Comparison of ENCODE assay signal across 8 cellular contexts in the genomic region with DNA sequence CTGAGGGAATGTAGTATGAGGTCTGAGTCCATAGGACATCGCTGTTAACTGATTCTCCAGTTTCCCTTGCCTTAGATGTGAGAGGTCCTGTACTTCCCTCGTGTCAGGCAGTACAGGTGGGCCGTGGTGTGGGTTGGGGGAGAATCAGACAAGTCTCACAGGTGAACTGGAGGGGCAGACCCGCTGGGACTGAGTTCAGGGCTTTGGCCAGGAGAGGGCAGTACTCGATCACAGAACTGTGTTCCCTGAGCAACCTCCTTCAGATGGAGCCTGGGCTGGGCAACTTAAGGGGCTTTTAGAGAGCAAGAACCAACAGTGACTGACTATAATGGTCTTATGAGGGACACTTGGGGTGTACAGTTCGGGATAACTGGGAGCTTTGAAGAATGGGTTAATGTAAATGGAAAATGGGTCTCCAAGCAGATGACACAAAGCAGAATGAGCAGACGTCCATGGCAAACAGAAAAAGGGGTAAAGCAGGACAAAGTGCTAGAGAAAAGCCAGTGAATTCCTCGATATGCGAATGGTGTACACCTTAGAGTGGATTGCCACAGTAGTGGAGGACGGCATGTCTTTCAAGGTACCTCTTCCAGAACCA.
A peak's percentile ranks its signal among the peaks of the same experiment; 100 is the strongest.
DNase-seq lines count a peak whose midpoint lies in the region; ATAC-seq and TF ChIP-seq lines count a peak whose summit lies in the region.

No MANE protein-coding gene starts in this region.

- no peaks in the 10 kb centered on the region for H3K4me1 Mint-ChIP-seq in Caco-2 (ENCODE audit: low read depth, unreplicated experiment)

- H3K4me1 ChIP-seq in Caco-2 (no peaks in the 10 kb centered on the region), prostate gland (replicated peaks) (no peaks in the 10 kb centered on the region)

- intact Hi-C loops in Caco-2 (cut with micrococcal nuclease; ENCODE audit: unreplicated experiment) (loop anchor here (1.0 to 5.0 kb wide), 3 partner anchors 69 to 192 kb away; no protein-coding TSS in a partner anchor), head of caudate nucleus (cut with DNase I) (loop anchor here (10.0 kb wide), 1 partner anchor 114 kb away; no protein-coding TSS in a partner anchor), prostate gland (cut with DNase I) (no loop called here)

- H3K9me3 ChIP-seq in Caco-2: no peaks in the 10 kb centered on the region
- no peaks in the 10 kb centered on the region for H3K9me3 ChIP-seq in prostate gland

- no peaks in the 10 kb centered on the region for H3K36me3 Mint-ChIP-seq in Caco-2 (ENCODE audit: insufficient read depth, unreplicated experiment)

- no peak overlapping the region for H3K27ac Mint-ChIP-seq in Caco-2 (ENCODE audit: unreplicated experiment)

- peak; percentile 77 for ATAC-seq in GM21367 (IDR thresholded peaks at IDR 0.05; ENCODE audit: unreplicated experiment)

- peak; percentile 73 to 79 for TF ChIP-seq CTCF in Caco-2 (IDR thresholded peaks at IDR 0.05; ENCODE audit: insufficient read depth in 1 of 2, low read depth in 1 of 2, low read length in 1 of 2, severe bottlenecking in 1 of 2, unreplicated experiment in 1 of 2)
- peak; percentile 13 to 83 (median 74) for TF ChIP-seq CTCF in prostate gland (IDR thresholded peaks at IDR 0.05)

- CTCF ChIA-PET in Caco-2 (lab: Charles Lee): interaction anchor here (0.8 to 2.4 kb wide), 2 partner anchors 68 to 118 kb away, joined by 14 read pairs; no protein-coding TSS in a partner anchor

- WGBS in prostate gland: 34% methylated on average over 10 of the region's 10 CpGs

- no peak overlapping the region for H3K4me3 Mint-ChIP-seq in Caco-2 (ENCODE audit: unreplicated experiment)

- DNase-seq in Caco-2 (peak; percentile 74 to 78), SIG-M5 (lab: John Stamatoyannopoulos, UW) (peak; percentile 8), head of caudate nucleus (peak; percentile 25 to 88 (median 63)), prostate gland (ENCODE audit: low spot score) (peak; percentile 51), SW 1271 (lab: John Stamatoyannopoulos, UW) (no peak)
- DNase-seq in Jurkat, Clone E6-1 (ENCODE audit: low read depth, low spot score): peak; percentile 61
- peak; percentile 24 for DNase-seq in activated gamma-delta T cell treated with anti-CD3 and anti-CD28 coated beads, Interleukin-2, amount 50 U/mL, for 16 hours (ENCODE audit: low read depth)

- H3K9me3 Mint-ChIP-seq in Caco-2 (ENCODE audit: unreplicated experiment): no peaks in the 10 kb centered on the region

- no peak for TF ChIP-seq POLR2A in prostate gland (IDR thresholded peaks at IDR 0.05)

- H3K27me3 ChIP-seq in Caco-2 (replicated peaks; ENCODE audit: control insufficient read depth, insufficient read depth, low read length) (no peaks in the 10 kb centered on the region; the same call in 1 of the 2 replicates), prostate gland (replicated peaks; ENCODE audit: insufficient read depth) (no peaks in the 10 kb centered on the region)

- POLR2A ChIA-PET in Caco-2 (lab: Charles Lee): no interaction called here

- no peak overlapping the region for H3K27ac ChIP-seq in prostate gland

- peaks cover 6% of the 10 kb centered on the region for H3K27me3 Mint-ChIP-seq in Caco-2 (ENCODE audit: insufficient read depth, unreplicated experiment)

- no TSS peak for BruUV-seq in Caco-2 (replicated peaks; lab: Mats Ljungman, UMichigan)

- H3K36me3 ChIP-seq in Caco-2 (ENCODE audit: control insufficient read depth, insufficient read depth, low read length) (no peaks in the 10 kb centered on the region), prostate gland (no peaks in the 10 kb centered on the region)

- no peak overlapping the region for H3K4me3 ChIP-seq in Caco-2 (ENCODE audit: low read depth, low read length)
- H3K4me3 ChIP-seq in Jurkat, Clone E6-1 (ENCODE audit: low read length): no peak overlapping the region
- no peak overlapping the region for H3K4me3 ChIP-seq in prostate gland

Comparison
In these comparisons a context has a peak if more than half of its experiments do, and no peak if none do; other contexts are left out.
1. DNase-seq: peak in Caco-2 (2 of 2), Jurkat, Clone E6-1 (single experiment), SIG-M5 (single experiment), activated gamma-delta T cell treated with anti-CD3 and anti-CD28 coated beads, Interleukin-2, amount 50 U/mL, for 16 hours (single experiment), head of caudate nucleus (42 of 42) and prostate gland (single experiment); none in SW 1271 (0 of 2).